ENCODE assay signal across 25 cellular contexts in the genomic region with DNA sequence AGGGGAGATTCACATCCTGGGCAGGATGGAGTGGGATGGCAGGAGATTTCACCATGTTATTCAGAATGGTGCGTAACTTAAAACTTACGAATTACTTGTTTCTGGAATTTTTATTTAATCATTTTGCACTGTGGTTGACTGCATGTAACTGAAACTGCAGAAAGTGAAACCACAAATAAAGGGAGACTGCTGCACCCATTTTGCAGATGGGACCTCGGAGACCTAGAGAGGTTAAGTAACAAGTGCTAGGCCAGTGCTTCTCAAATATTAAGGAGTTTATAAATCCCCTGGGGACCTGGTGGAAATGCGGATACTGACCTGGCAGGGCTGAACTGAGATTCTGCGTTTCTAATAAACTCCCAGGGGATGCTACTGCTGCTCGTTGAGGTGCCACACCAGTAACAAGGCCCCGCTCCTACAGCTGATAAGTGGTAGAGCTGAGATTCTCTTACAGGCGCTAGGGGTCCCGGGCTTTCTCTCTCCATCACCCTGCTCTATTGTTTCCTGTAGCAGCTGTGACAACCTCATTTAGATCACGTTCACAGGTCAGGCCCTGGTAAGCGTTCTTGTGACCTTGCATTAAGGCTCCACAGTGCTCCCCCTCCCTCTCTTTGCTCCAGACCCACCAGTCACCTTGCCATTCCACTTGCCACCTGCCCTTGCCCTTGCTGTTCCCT.
"Had no signal": no experiment of that assay in that cellular context is flagged by ENCODE, and none has a peak within 500 bp of the region (broad histone marks: within the 10 kb centered on the region; RNA-seq: fewer than 3 reads in every experiment).

No MANE protein-coding gene starts in this region.

- H3K4me1 ChIP-seq: gastrocnemius medialis, heart left ventricle, left lung, psoas muscle, sigmoid colon, spleen, testis had no signal

- H3K27ac ChIP-seq: coronary artery, gastrocnemius medialis, heart left ventricle, hepatocyte, left lung, psoas muscle, sigmoid colon, skin epidermis, spleen, testis, tibial artery had no signal

- H3K4me3 ChIP-seq: coronary artery, gastrocnemius medialis, heart left ventricle, hepatocyte, left lung, psoas muscle, sigmoid colon, skin epidermis, spleen, testis, tibial artery had no signal

- H3K27ac Mint-ChIP-seq: naive thymus-derived CD4-positive, alpha-beta T cell; nephron; stimulated activated memory B cell treated with anti-CD40 and anti-IgM and Interleukin-4, amounts not matched to agents 10 μg/mL and 1 μg/mL and 100 μg/mL, for 72 hours; type B pancreatic cell had no signal

- H3K4me2 ChIP-seq: hepatocyte had no signal

- DNase-seq: dermis blood vessel endothelial cell; foreskin fibroblast; gastrocnemius medialis; heart left ventricle; left cardiac atrium; left lung; mesendoderm; midbrain; naive thymus-derived CD4-positive, alpha-beta T cell; nucleus accumbens; psoas muscle; right cardiac atrium; sigmoid colon; spleen; stimulated activated CD4-positive, alpha-beta T cell treated with anti-CD3 and anti-CD28 coated beads, Interleukin-4, amount 100 ng/mL, for 4 hours; stimulated activated naive CD8-positive, alpha-beta T cell treated with anti-CD3 and anti-CD28 coated beads, Interleukin-15, Interleukin-2, amounts not matched to agents 100 U/mL and 50 U/mL, for 24 hours; substantia nigra; testis; tibial artery had no signal

- H3K4me3 Mint-ChIP-seq: naive thymus-derived CD4-positive, alpha-beta T cell; nephron; stimulated activated memory B cell treated with anti-CD40 and anti-IgM and Interleukin-4, amounts not matched to agents 10 μg/mL and 1 μg/mL and 100 μg/mL, for 72 hours; type B pancreatic cell had no signal

- H3K9me3 Mint-ChIP-seq: nephron; stimulated activated memory B cell treated with anti-CD40 and anti-IgM and Interleukin-4, amounts not matched to agents 10 μg/mL and 1 μg/mL and 100 μg/mL, for 72 hours; type B pancreatic cell had no signal

- H3K27me3 ChIP-seq: gastrocnemius medialis, left lung, sigmoid colon, testis, tibial artery had no signal

- ATAC-seq: gastrocnemius medialis; heart left ventricle; left cardiac atrium; left lung; naive thymus-derived CD4-positive, alpha-beta T cell; psoas muscle; right cardiac atrium; stimulated activated memory B cell treated with anti-CD40 and anti-IgM and Interleukin-4, amounts not matched to agents 10 μg/mL and 1 μg/mL and 100 μg/mL, for 72 hours; stimulated activated naive CD8-positive, alpha-beta T cell treated with anti-CD3 and anti-CD28 coated beads, Interleukin-15, Interleukin-2, amounts not matched to agents 100 U/mL and 50 U/mL, for 24 hours had no signal

- H3K36me3 ChIP-seq: gastrocnemius medialis, heart left ventricle, left lung, sigmoid colon, spleen, tibial artery had no signal

- H3K36me3 Mint-ChIP-seq: stimulated activated memory B cell treated with anti-CD40 and anti-IgM and Interleukin-4, amounts not matched to agents 10 μg/mL and 1 μg/mL and 100 μg/mL, for 72 hours; type B pancreatic cell had no signal

- H2AFZ ChIP-seq: hepatocyte had no signal

- H3K9me3 ChIP-seq: gastrocnemius medialis, heart left ventricle, left lung, psoas muscle, sigmoid colon, spleen, testis, tibial artery had no signal

- H3K79me2 ChIP-seq: hepatocyte had no signal
